21 cellular contexts compared by ENCODE assay signal in genomic region chr2:86552889-86553288, GRCh38. TPM values are rescaled to one million over a fixed set of nuclear protein-coding genes. Genes with fewer than 3 reads are reported as not detected.
DNase-seq lines count a peak whose midpoint lies in the region; ATAC-seq and TF ChIP-seq lines count a peak whose summit lies in the region.
"Had no signal": no experiment of that assay in that cellular context is flagged by ENCODE, and none has a peak within 500 bp of the region (broad histone marks: within the 10 kb centered on the region; RNA-seq: fewer than 3 reads in every experiment).

No MANE protein-coding gene starts in this region.

- CTCF ChIA-PET in activated CD8-positive, alpha-beta T cell treated with anti-CD3 and anti-CD28 coated beads, Interleukin-2, amount 10 ng/mL, durations not matched to agents 7 days and 5 days (lab: Charles Lee), result no interaction called here

- intact Hi-C loops in stomach (cut with DNase I; ENCODE audit: low total_unique reads), result no loop called here

- no peaks in the 10 kb centered on the region for H3K27me3 Mint-ChIP-seq in CD4-positive, CD25-positive, alpha-beta regulatory T cell
- no peaks in the 10 kb centered on the region for H3K27me3 Mint-ChIP-seq in activated CD8-positive, alpha-beta T cell treated with anti-CD3 and anti-CD28 coated beads, Interleukin-2, amount 10 ng/mL, durations not matched to agents 7 days and 5 days (ENCODE audit: low read depth)
- H3K27me3 Mint-ChIP-seq in glutamatergic neuron (ENCODE audit: unreplicated experiment), result no peaks in the 10 kb centered on the region

- peaks cover 11% of the 10 kb centered on the region for H3K36me3 Mint-ChIP-seq in CD4-positive, CD25-positive, alpha-beta regulatory T cell
- peaks cover 36% of the 10 kb centered on the region for H3K36me3 Mint-ChIP-seq in activated CD8-positive, alpha-beta T cell treated with anti-CD3 and anti-CD28 coated beads, Interleukin-2, amount 10 ng/mL, durations not matched to agents 7 days and 5 days (ENCODE audit: low read depth)
- peaks cover 21% of the 10 kb centered on the region for H3K36me3 Mint-ChIP-seq in glutamatergic neuron (ENCODE audit: unreplicated experiment)

- H3K4me1 Mint-ChIP-seq in CD4-positive, CD25-positive, alpha-beta regulatory T cell, result peaks cover 21 to 43% (median 23%) of the 10 kb centered on the region in 4 donors
- peaks cover 18% of the 10 kb centered on the region for H3K4me1 Mint-ChIP-seq in activated CD8-positive, alpha-beta T cell treated with anti-CD3 and anti-CD28 coated beads, Interleukin-2, amount 10 ng/mL, durations not matched to agents 7 days and 5 days (ENCODE audit: low read depth)
- no peaks in the 10 kb centered on the region for H3K4me1 Mint-ChIP-seq in glutamatergic neuron (ENCODE audit: low read depth, unreplicated experiment)

- no peak for TF ChIP-seq EP300 in stomach (IDR thresholded peaks at IDR 0.05)

- H3K4me3 Mint-ChIP-seq in CD4-positive, CD25-positive, alpha-beta regulatory T cell, result peak overlapping the region; percentile 62 to 87 (median 83)
- peak overlapping the region; percentile 49 for H3K4me3 Mint-ChIP-seq in activated CD8-positive, alpha-beta T cell treated with anti-CD3 and anti-CD28 coated beads, Interleukin-2, amount 10 ng/mL, durations not matched to agents 7 days and 5 days
- peak overlapping the region; percentile 8 for H3K4me3 Mint-ChIP-seq in glutamatergic neuron (ENCODE audit: unreplicated experiment)

- H3K27ac ChIP-seq in CD4-positive, CD25-positive, alpha-beta regulatory T cell (ENCODE audit: insufficient read depth, low read length, poor library complexity, severe bottlenecking), result no peak overlapping the region
- H3K27ac ChIP-seq in stomach, result no peak overlapping the region
- H3K27ac ChIP-seq: A549, epithelial cell of prostate, spleen had no signal

- POLR2A ChIA-PET in activated CD8-positive, alpha-beta T cell treated with anti-CD3 and anti-CD28 coated beads, Interleukin-2, amount 10 ng/mL, durations not matched to agents 7 days and 5 days (lab: Charles Lee), result interaction anchor here (2.5 to 3.3 kb wide), 2 partner anchors 9 to 111 kb away, joined by 13 read pairs; partner anchors contain the start of genes CHMP3 and KDM3A

- H3K9me3 Mint-ChIP-seq in CD4-positive, CD25-positive, alpha-beta regulatory T cell, result peaks cover 0 to 6% (median under 1%) of the 10 kb centered on the region in 7 donors
- H3K9me3 Mint-ChIP-seq in activated CD8-positive, alpha-beta T cell treated with anti-CD3 and anti-CD28 coated beads, Interleukin-2, amount 10 ng/mL, durations not matched to agents 7 days and 5 days (ENCODE audit: insufficient read depth), result peaks cover 4% of the 10 kb centered on the region
- H3K9me3 Mint-ChIP-seq in glutamatergic neuron (ENCODE audit: unreplicated experiment), result peaks cover 6% of the 10 kb centered on the region

- no peak for TF ChIP-seq CTCF in glutamatergic neuron (IDR thresholded peaks at IDR 0.05; ENCODE audit: partially characterized antibody, unreplicated experiment)
- no peak for TF ChIP-seq CTCF in stomach (IDR thresholded peaks at IDR 0.05)

- H3K9me3 ChIP-seq in CD4-positive, CD25-positive, alpha-beta regulatory T cell (ENCODE audit: control insufficient read depth in 2 of 2, low read length in 2 of 2), result no peaks in the 10 kb centered on the region
- peaks cover 0 to 18% (median 9%) of the 10 kb centered on the region in 4 donors for H3K9me3 ChIP-seq in stomach

- DNase-seq in activated CD4-positive, alpha-beta T cell treated with anti-CD3 and anti-CD28 coated beads, Interleukin-2, amount 50 U/mL, for 1 hour, result peak; percentile 19
- no peak for DNase-seq in activated CD4-positive, alpha-beta T cell treated with anti-CD3 and anti-CD28 coated beads for 48 hours
- peak in 2 of 3 donors; percentile 44 for DNase-seq in CD4-positive, CD25-positive, alpha-beta regulatory T cell
- DNase-seq in activated CD8-positive, alpha-beta T cell treated with anti-CD3 and anti-CD28 coated beads, Interleukin-2, amount 10 ng/mL, durations not matched to agents 7 days and 5 days, result peak; percentile 44
- DNase-seq in glutamatergic neuron, result no peak
- no peak for DNase-seq in stomach
- no peak for DNase-seq in NCI-H2196 (lab: John Stamatoyannopoulos, UW; ENCODE audit: unreplicated experiment)
- DNase-seq: activated CD4-positive, CD25-positive, alpha-beta regulatory T cell; aorta; foreskin fibroblast; kidney; NCI-H1092 treated with DMSO at 0.1 percent for 48 hours; NCI-H510A; occipital lobe; retina; spleen had no signal

- H3K4me3 ChIP-seq in CD4-positive, CD25-positive, alpha-beta regulatory T cell (ENCODE audit: low read depth, low read length), result peak overlapping the region; percentile 44
- no peak overlapping the region for H3K4me3 ChIP-seq in stomach
- H3K4me3 ChIP-seq: A549, spleen had no signal

- H3K27ac Mint-ChIP-seq in CD4-positive, CD25-positive, alpha-beta regulatory T cell, result peak overlapping the region; percentile 43 to 93 (median 92)
- H3K27ac Mint-ChIP-seq in activated CD8-positive, alpha-beta T cell treated with anti-CD3 and anti-CD28 coated beads, Interleukin-2, amount 10 ng/mL, durations not matched to agents 7 days and 5 days, result peak overlapping the region; percentile 78
- H3K27ac Mint-ChIP-seq in glutamatergic neuron (ENCODE audit: unreplicated experiment), result no peak overlapping the region

- no peak for TF ChIP-seq POLR2A in stomach (IDR thresholded peaks at IDR 0.05)

- H3K4me1 ChIP-seq in CD4-positive, CD25-positive, alpha-beta regulatory T cell (ENCODE audit: control insufficient read depth, insufficient read depth, low read length, poor library complexity, severe bottlenecking), result peaks cover 20% of the 10 kb centered on the region
- H3K4me1 ChIP-seq in stomach, result peaks cover 0 to 33% (median 15%) of the 10 kb centered on the region in 4 donors

- 73 to 94% (median 92%) methylated on average over 7 of the region's 7 CpGs for WGBS in stomach, 5 donors

- ATAC-seq in CD4-positive, CD25-positive, alpha-beta regulatory T cell (ENCODE audit: low read depth in 2 of 2), result peak; percentile 50 to 55
- ATAC-seq in activated CD8-positive, alpha-beta T cell treated with anti-CD3 and anti-CD28 coated beads, Interleukin-2, amount 10 ng/mL, durations not matched to agents 7 days and 5 days, result peak; percentile 70
- no peak for ATAC-seq in HG02571 (IDR thresholded peaks at IDR 0.05; ENCODE audit: unreplicated experiment)
- ATAC-seq: A549, HepG2, SK-N-SH treated with all-trans-retinoic acid at 6 μM for 48 hours had no signal

- no peaks in the 10 kb centered on the region for H3K27me3 ChIP-seq in CD4-positive, CD25-positive, alpha-beta regulatory T cell (ENCODE audit: control insufficient read depth, insufficient read depth, low read length)
- no peaks in the 10 kb centered on the region for H3K27me3 ChIP-seq in stomach
- H3K27me3 ChIP-seq: spleen had no signal

- peaks cover 7% of the 10 kb centered on the region for H3K36me3 ChIP-seq in CD4-positive, CD25-positive, alpha-beta regulatory T cell (ENCODE audit: control insufficient read depth, insufficient read depth, low read length)
- H3K36me3 ChIP-seq in stomach, result peaks cover 13 to 31% (median 18%) of the 10 kb centered on the region in 4 donors

RNA-seq across cellular contexts. Expression of gene CHMP3, which starts 10.4 kb away (rescaled TPM):
- total RNA-seq in CD4-positive, CD25-positive, alpha-beta regulatory T cell, result 75.5 TPM
- polyA plus RNA-seq in CD4-positive, CD25-positive, alpha-beta regulatory T cell, result 10 to 100 TPM; 67.5 to 85.2 (median 81.3) TPM
- 10 to 100 TPM; 38.4 to 39.9 TPM for total RNA-seq in activated CD8-positive, alpha-beta T cell treated with anti-CD3 and anti-CD28 coated beads, Interleukin-2, amount 10 ng/mL, durations not matched to agents 7 days and 5 days
- total RNA-seq in glutamatergic neuron (ENCODE audit: unreplicated experiment) (68.4 TPM), stomach (100 to 1,000 TPM in 2 of 5 donors, 10 to 100 TPM in 3; 25.7 to 158 (median 71.0) TPM)
- 100 to 1,000 TPM in 2 of 3 donors, 10 to 100 TPM in 1; 70.8 to 123 (median 104) TPM for polyA plus RNA-seq in stomach

Comparison
In these comparisons a context has a peak if more than half of its experiments do, and no peak if none do; other contexts are left out.
1. DNase-seq: peak in activated CD4-positive, alpha-beta T cell treated with anti-CD3 and anti-CD28 coated beads, Interleukin-2, amount 50 U/mL, for 1 hour (single experiment), CD4-positive, CD25-positive, alpha-beta regulatory T cell (2 of 3) and activated CD8-positive, alpha-beta T cell treated with anti-CD3 and anti-CD28 coated beads, Interleukin-2, amount 10 ng/mL, durations not matched to agents 7 days and 5 days (single experiment); none in activated CD4-positive, alpha-beta T cell treated with anti-CD3 and anti-CD28 coated beads for 48 hours (single experiment), glutamatergic neuron (single experiment), stomach (single experiment) and NCI-H2196 (single experiment).
2. H3K4me3 Mint-ChIP-seq: peak in every context shown above with its lines; median percentile 83 in CD4-positive, CD25-positive, alpha-beta regulatory T cell; 49 in activated CD8-positive, alpha-beta T cell treated with anti-CD3 and anti-CD28 coated beads, Interleukin-2, amount 10 ng/mL, durations not matched to agents 7 days and 5 days; 8 in glutamatergic neuron.